In genomic region chr4:26360864-26361263, GRCh38 we compare ENCODE assay signal across 1 cellular context.
TF ChIP-seq lines count a peak whose summit lies in the region.

No MANE protein-coding gene starts in this region.

TF ChIP-seq in SK-N-SH, 30 proteins besides CTCF, POLR2A, EP300 and RAD21 (continued from another document):
- TF ChIP-seq PBX3 (IDR thresholded peaks at IDR 0.05) (no peak), TAF1 (IDR thresholded peaks at IDR 0.05; ENCODE audit: borderline replicate concordance, low read depth, low read length) (no peak), SMC3 (IDR thresholded peaks at IDR 0.05; ENCODE audit: low read depth, low read length) (no peak), RFX5 (IDR thresholded peaks at IDR 0.05; ENCODE audit: low read length) (no peak), EZH2phosphoT487 (IDR thresholded peaks at IDR 0.05; ENCODE audit: borderline replicate concordance, low read depth) (no peak), FOXJ3 (CRISPR knock-in tag; IDR thresholded peaks at IDR 0.05) (no peak)
TF ChIP-seq in SK-N-SH: peak in this region for 0.
